In genomic region chr2:113979172-113980128, GRCh38 we compare ENCODE assay signal across 8 cellular contexts.
DNase-seq lines count a peak whose midpoint lies in the region; ATAC-seq and TF ChIP-seq lines count a peak whose summit lies in the region.

No MANE protein-coding gene starts in this region.

- no peaks in the 10 kb centered on the region for H3K27me3 Mint-ChIP-seq in effector memory CD8-positive, alpha-beta T cell

- peak; percentile 49 for TF ChIP-seq CTCF in GM10266 (IDR thresholded peaks at IDR 0.05; ENCODE audit: control insufficient read depth, insufficient read depth, low read depth, missing control alignments)

- peaks cover 21% of the 10 kb centered on the region for H3K36me3 Mint-ChIP-seq in effector memory CD8-positive, alpha-beta T cell (ENCODE audit: insufficient read depth)

- H3K4me3 Mint-ChIP-seq in effector memory CD8-positive, alpha-beta T cell: no peak overlapping the region

- peak; percentile 21 for ATAC-seq in effector memory CD8-positive, alpha-beta T cell (replicated peaks)
- ATAC-seq in GM21576 (IDR thresholded peaks at IDR 0.05; ENCODE audit: unreplicated experiment) (no peak), GM18873 (IDR thresholded peaks at IDR 0.05; ENCODE audit: low FRiP score, unreplicated experiment) (no peak)

- peak; percentile 53 for DNase-seq in GM10266 (ENCODE audit: extremely low spot score)
- peak; percentile 22 for DNase-seq in activated CD4-positive, alpha-beta T cell treated with anti-CD3 and anti-CD28 coated beads for 1 hour
- peak; percentile 7 to 41 (median 40) for DNase-seq in effector memory CD8-positive, alpha-beta T cell
- peak; percentile 80 for DNase-seq in stimulated activated CD4-positive, alpha-beta T cell treated with anti-CD3 and anti-CD28 coated beads, Interleukin-15, amount 100 ng/mL, for 24 hours
- DNase-seq in T1000 (lab: John Stamatoyannopoulos, UW): no peak
- no peak for DNase-seq in NCI-H748 (lab: John Stamatoyannopoulos, UW; ENCODE audit: unreplicated experiment)

- H3K4me1 Mint-ChIP-seq in effector memory CD8-positive, alpha-beta T cell (ENCODE audit: low read depth in 2 of 2): peaks cover 0 to 2% of the 10 kb centered on the region in 2 donors

- H3K9me3 Mint-ChIP-seq in effector memory CD8-positive, alpha-beta T cell: peaks cover 0 to 2% of the 10 kb centered on the region in 2 donors

- H3K27ac Mint-ChIP-seq in effector memory CD8-positive, alpha-beta T cell: no peak overlapping the region

Comparison
In these comparisons a context has a peak if more than half of its experiments do, and no peak if none do; other contexts are left out.
1. DNase-seq: peak in GM10266 (single experiment), activated CD4-positive, alpha-beta T cell treated with anti-CD3 and anti-CD28 coated beads for 1 hour (single experiment), effector memory CD8-positive, alpha-beta T cell (3 of 3) and stimulated activated CD4-positive, alpha-beta T cell treated with anti-CD3 and anti-CD28 coated beads, Interleukin-15, amount 100 ng/mL, for 24 hours (single experiment); none in T1000 (single experiment) and NCI-H748 (single experiment).